In the genomic region with DNA sequence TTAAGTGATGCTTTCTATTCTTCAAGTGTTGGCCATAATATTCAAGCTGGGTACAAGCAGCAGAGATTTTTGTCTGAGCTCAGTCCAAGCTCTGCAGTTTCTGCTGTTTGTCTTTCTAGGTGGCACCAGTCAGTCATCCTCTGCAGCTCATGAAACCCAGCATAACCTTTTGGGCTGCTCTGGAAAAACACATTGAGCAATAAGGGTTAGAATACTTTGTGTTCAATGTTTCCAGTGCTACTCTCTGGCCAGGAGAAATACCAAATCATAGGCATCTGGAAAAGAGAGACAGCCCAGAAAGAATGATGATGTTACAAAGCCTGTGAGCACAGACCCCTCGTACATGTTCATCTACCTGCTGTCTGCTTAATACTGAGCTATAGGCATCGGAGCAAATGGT, we compare ENCODE assay signal across 13 cellular contexts. TPM values are rescaled to one million over a fixed set of nuclear protein-coding genes. Genes with fewer than 3 reads are reported as not detected.
DNase-seq lines count a peak whose midpoint lies in the region; ATAC-seq, FAIRE-seq and TF ChIP-seq lines count a peak whose summit lies in the region.
"Had no signal": no experiment of that assay in that cellular context is flagged by ENCODE, and none has a peak within 500 bp of the region (broad histone marks: within the 10 kb centered on the region; RNA-seq: fewer than 3 reads in every experiment).

No MANE protein-coding gene starts in this region.

- peaks cover 25% of the 10 kb centered on the region for H3K79me1 ChIP-seq in trophoblast cell (ENCODE audit: low read length)

- no peak for ATAC-seq in upper lobe of left lung (ENCODE audit: low FRiP score in 2 of 2)
- ATAC-seq in GM18520 (IDR thresholded peaks at IDR 0.05; ENCODE audit: unreplicated experiment) = no peak

- peak overlapping the region; percentile 64 for H2AK5ac ChIP-seq in trophoblast cell (ENCODE audit: low read length)

- no peak overlapping the region for H4K91ac ChIP-seq in trophoblast cell (ENCODE audit: low read depth, low read length)

- no peak overlapping the region for H3K23ac ChIP-seq in trophoblast cell (ENCODE audit: low read length)

- TF ChIP-seq CTCF in LNCAP (IDR thresholded peaks at IDR 0.05) (peak; percentile 46), coronary artery (IDR thresholded peaks at IDR 0.05) (no peak), upper lobe of left lung (IDR thresholded peaks at IDR 0.05) (no peak)

- peaks cover 3% of the 10 kb centered on the region for H3K79me2 ChIP-seq in trophoblast cell (ENCODE audit: control insufficient read depth, insufficient read depth, low read length, poor library complexity)

- H2BK120ac ChIP-seq in trophoblast cell (ENCODE audit: insufficient read depth, low read length, poor library complexity) = peak overlapping the region; percentile 20

- H3K4me1 Mint-ChIP-seq in CD8-positive, alpha-beta memory T cell = peaks cover 72 to 93% (median 89%) of the 10 kb centered on the region in 3 donors

- peak overlapping the region; percentile 72 for H2BK5ac ChIP-seq in trophoblast cell (ENCODE audit: low read depth, low read length, poor library complexity)

- peak overlapping the region; percentile 53 for H4K8ac ChIP-seq in trophoblast cell (ENCODE audit: low read depth, low read length)

- peak overlapping the region; percentile 45 for H2AFZ ChIP-seq in trophoblast cell (ENCODE audit: insufficient read depth, low read length, poor library complexity)

- H3K9ac ChIP-seq in trophoblast cell (ENCODE audit: low read length) = no peak overlapping the region

- CTCF ChIA-PET in CD8-positive, alpha-beta memory T cell (lab: Charles Lee) = interaction anchor here (1.8 kb wide), 1 partner anchor 14 kb away, joined by 10 read pairs; no protein-coding TSS in a partner anchor

- TF ChIP-seq EP300 in upper lobe of left lung (IDR thresholded peaks at IDR 0.05) = no peak

- peak overlapping the region; percentile 72 to 92 (median 85) for H3K27ac Mint-ChIP-seq in CD8-positive, alpha-beta memory T cell

- H3K36me3 Mint-ChIP-seq in CD8-positive, alpha-beta memory T cell = peaks cover 0 to 61% (median 13%) of the 10 kb centered on the region in 3 donors

- H3K27me3 ChIP-seq in CD8-positive, alpha-beta memory T cell (ENCODE audit: insufficient read depth, low read length, poor library complexity, severe bottlenecking) = no peaks in the 10 kb centered on the region
- H3K27me3 ChIP-seq in trophoblast cell (ENCODE audit: insufficient read depth, low read length) (no peaks in the 10 kb centered on the region), upper lobe of left lung (no peaks in the 10 kb centered on the region), small intestine (ENCODE audit: control insufficient read depth in 2 of 2, insufficient read depth in 2 of 2, low read length in 2 of 2) (no peaks in the 10 kb centered on the region)
- H3K27me3 ChIP-seq: ovary had no signal

- no peak for FAIRE-seq in small intestine (lab: Jason Lieb, UNC)
- FAIRE-seq: keratinocyte had no signal

- peaks cover 0 to 1% of the 10 kb centered on the region in 2 donors for H3K27me3 Mint-ChIP-seq in CD8-positive, alpha-beta memory T cell

- H3K9me3 Mint-ChIP-seq in CD8-positive, alpha-beta memory T cell = no peaks in the 10 kb centered on the region

- peak overlapping the region in 6 of 7 donors; percentile 44 to 82 (median 68) for H3K4me3 Mint-ChIP-seq in CD8-positive, alpha-beta memory T cell

- DNase-seq in CD8-positive, alpha-beta memory T cell = no peak
- no peak for DNase-seq in coronary artery (ENCODE audit: low spot score)
- no peak for DNase-seq in trophoblast cell
- DNase-seq in upper lobe of left lung = no peak
- no peak for DNase-seq in small intestine
- no peak for DNase-seq in epidermal melanocyte (ENCODE audit: insufficient read length, low spot score)
- DNase-seq: activated effector memory CD4-positive, alpha-beta T cell treated with Interleukin-2 at 50 U/mL for 16 hours; NCI-H1092; NCI-H748 treated with DMSO at 0.1 percent for 48 hours; ovary had no signal

- POLR2A ChIA-PET in CD8-positive, alpha-beta memory T cell (lab: Charles Lee) = interaction anchor here (1.7 kb wide), 1 partner anchor 13 kb away, joined by 4 read pairs; no protein-coding TSS in a partner anchor

- no peaks in the 10 kb centered on the region for H3K9me3 ChIP-seq in CD8-positive, alpha-beta memory T cell (ENCODE audit: low read length)
- H3K9me3 ChIP-seq in trophoblast cell (ENCODE audit: insufficient read depth, low read depth, low read length) (no peaks in the 10 kb centered on the region), upper lobe of left lung (no peaks in the 10 kb centered on the region), small intestine (ENCODE audit: control insufficient read depth, low read depth) (no peaks in the 10 kb centered on the region)
- H3K9me3 ChIP-seq: ovary had no signal

- H3K4me3 ChIP-seq in CD8-positive, alpha-beta memory T cell (ENCODE audit: low read length) = peak overlapping the region; percentile 13
- H3K4me3 ChIP-seq in coronary artery (no peak overlapping the region), trophoblast cell (ENCODE audit: low read depth, low read length) (no peak overlapping the region), upper lobe of left lung (no peak overlapping the region), small intestine (ENCODE audit: low read depth in 1 of 2, low read length in 2 of 2) (no peak overlapping the region)
- H3K4me3 ChIP-seq: ovary had no signal

- H2BK12ac ChIP-seq in trophoblast cell (ENCODE audit: low read length) = peak overlapping the region; percentile 55

- WGBS in trophoblast cell (ENCODE audit: extremely low coverage, insufficient coverage, insufficient read length) = no CpG with 5 or more reads among the region's 2 CpGs
- WGBS in upper lobe of left lung, 2 donors = 91 to 100% methylated on average over 2 of the region's 2 CpGs
- 94 to 95% (median 95%) methylated on average over 2 of the region's 2 CpGs for WGBS in small intestine, 3 donors

- H3K36me3 ChIP-seq in CD8-positive, alpha-beta memory T cell (ENCODE audit: insufficient read depth, low read length) = peaks cover 6% of the 10 kb centered on the region
- peaks cover 8 to 12% of the 10 kb centered on the region in 2 experiments for H3K36me3 ChIP-seq in trophoblast cell (ENCODE audit: control insufficient read depth in 1 of 2, insufficient read depth in 2 of 2, low read length in 2 of 2)
- peaks cover 0 to 3% (median 0%) of the 10 kb centered on the region in 4 donors for H3K36me3 ChIP-seq in upper lobe of left lung
- H3K36me3 ChIP-seq in small intestine (ENCODE audit: control insufficient read depth in 2 of 2, insufficient read depth in 2 of 2, low read length in 2 of 2) = no peaks in the 10 kb centered on the region
- H3K36me3 ChIP-seq: ovary had no signal

- peak overlapping the region; percentile 83 for H3K18ac ChIP-seq in trophoblast cell (ENCODE audit: low read length)

- H4K12ac ChIP-seq in trophoblast cell (ENCODE audit: low read depth, low read length) = no peak overlapping the region

- H3K4me1 ChIP-seq in CD8-positive, alpha-beta memory T cell (ENCODE audit: insufficient read depth, low read length) = peaks cover 68% of the 10 kb centered on the region
- H3K4me1 ChIP-seq in trophoblast cell (ENCODE audit: control insufficient read depth in 1 of 2, insufficient read depth in 2 of 2, low read length in 2 of 2) (peaks cover 11 to 29% of the 10 kb centered on the region in 2 experiments), upper lobe of left lung (peaks cover 12 to 26% (median 22%) of the 10 kb centered on the region in 4 donors), small intestine (ENCODE audit: control insufficient read depth in 2 of 2, insufficient read depth in 1 of 2, low read depth in 1 of 2, low read length in 1 of 2) (peaks cover 5 to 7% of the 10 kb centered on the region in 2 donors)

- no peak for TF ChIP-seq POLR2A in upper lobe of left lung (IDR thresholded peaks at IDR 0.05)

- peak overlapping the region; percentile 84 for H3K4ac ChIP-seq in trophoblast cell (ENCODE audit: low read depth, low read length)

- H3K14ac ChIP-seq in trophoblast cell (ENCODE audit: low read length) = peak overlapping the region; percentile 79

- H3K4me2 ChIP-seq in trophoblast cell (ENCODE audit: low read length) = no peak overlapping the region

- H3K27ac ChIP-seq in CD8-positive, alpha-beta memory T cell (ENCODE audit: low read depth, low read length) = no peak overlapping the region
- peak overlapping the region; percentile 63 to 85 for H3K27ac ChIP-seq in coronary artery
- peak overlapping the region; percentile 68 for H3K27ac ChIP-seq in trophoblast cell (ENCODE audit: low read depth, low read length)
- peak overlapping the region in 1 of 4 donors; percentile 21 for H3K27ac ChIP-seq in upper lobe of left lung
- H3K27ac ChIP-seq in small intestine (ENCODE audit: low read depth in 1 of 2, low read length in 1 of 2) = no peak overlapping the region
- H3K27ac ChIP-seq: ovary had no signal

RNA-seq across cellular contexts. Expression of a gene that starts 19.5 kb away (rescaled TPM):
- 100 to 1,000 TPM; 317 to 326 TPM for total RNA-seq in CD8-positive, alpha-beta memory T cell
- 200 TPM for polyA plus RNA-seq in CD8-positive, alpha-beta memory T cell
- 113 and 120 TPM in 2 replicates for polyA plus RNA-seq in trophoblast cell (2013)
- total RNA-seq in upper lobe of left lung = 10 to 100 TPM; 25.1 to 79.0 (median 48.9) TPM
- polyA plus RNA-seq in small intestine = 10 to 100 TPM in 2 of 3 donors, 1 to 10 TPM in 1; 3.1 to 15.4 (median 13.8) TPM

Comparison
In these comparisons a context has a peak if more than half of its experiments do, and no peak if none do; other contexts are left out.
1. H3K27ac ChIP-seq: peak in coronary artery (2 of 2) and trophoblast cell (single experiment); none in CD8-positive, alpha-beta memory T cell (single experiment) and small intestine (0 of 2).